Comparison of ENCODE assay signal across 9 cellular contexts in genomic region chr20:33674294-33675126, GRCh38. TPM values are rescaled to one million over a fixed set of nuclear protein-coding genes. Genes with fewer than 3 reads are reported as not detected.
DNase-seq lines count a peak whose midpoint lies in the region; ATAC-seq, FAIRE-seq and TF ChIP-seq lines count a peak whose summit lies in the region.
"Had no signal": no experiment of that assay in that cellular context is flagged by ENCODE, and none has a peak within 500 bp of the region (broad histone marks: within the 10 kb centered on the region; RNA-seq: fewer than 3 reads in every experiment).

Gene NECAB3 (minus strand): TSS chr20:33674428. CDS start chr20:33674352, 76 bp downstream.

- H3K4me3 ChIP-seq in body of pancreas = peak within 1 kb of the TSS; percentile 34 to 35
- peak within 1 kb of the TSS; percentile 51 for H3K4me3 ChIP-seq in iPS DF 6.9 (ENCODE audit: low read length)

- H3K4me1 ChIP-seq in body of pancreas = peaks cover 30% of the 10 kb centered on the region
- peaks cover 5% of the 10 kb centered on the region for H3K4me1 ChIP-seq in iPS DF 6.9 (ENCODE audit: control insufficient read depth, insufficient read depth, low read length)

- 7 to 33% methylated on average over 13 to 65 of the region's 73 CpGs for WGBS in body of pancreas, 2 donors
- no CpG with 5 or more reads among the region's 73 CpGs for WGBS in iPS DF 6.9 (ENCODE audit: insufficient coverage, insufficient read length)

- peak; percentile 95 for TF ChIP-seq POLR2A in H54 (IDR thresholded peaks at IDR 0.05; ENCODE audit: low read depth, low read length)
- TF ChIP-seq POLR2A in body of pancreas (IDR thresholded peaks at IDR 0.05) = peak; percentile 44 to 49 (median 48)

- H3K36me3 Mint-ChIP-seq in T-helper 17 cell (ENCODE audit: low read depth) = no peaks in the 10 kb centered on the region

- H3K27me3 Mint-ChIP-seq in T-helper 17 cell = no peaks in the 10 kb centered on the region

- no peak for TF ChIP-seq CTCF in body of pancreas (IDR thresholded peaks at IDR 0.05)

- ATAC-seq in T-helper 17 cell (peak; percentile 81), body of pancreas (peak; percentile 94), GM19467 (IDR thresholded peaks at IDR 0.05; ENCODE audit: unreplicated experiment) (no peak)

- peak within 1 kb of the TSS; percentile 54 for H3K27ac Mint-ChIP-seq in T-helper 17 cell

- peak; percentile 81 for DNase-seq in EL
- DNase-seq in H54 (ENCODE audit: insufficient read length, low spot score) = peak; percentile 98
- peak; percentile 70 for DNase-seq in NCI-H1105 treated with DMSO at 0.1 percent for 48 hours (lab: John Stamatoyannopoulos, UW)
- peak; percentile 42 to 69 (median 62) for DNase-seq in T-helper 17 cell
- DNase-seq in body of pancreas = peak; percentile 86 to 92 (median 87)
- no peak for DNase-seq in iPS DF 6.9 (ENCODE audit: low read depth, low spot score)
- DNase-seq in renal cortical epithelial cell (ENCODE audit: low read depth) = peak; percentile 16

- H3K4me1 Mint-ChIP-seq in T-helper 17 cell = peaks cover 41% of the 10 kb centered on the region

- intact Hi-C loops in body of pancreas (cut with DNase I) = loop anchor here (5.0 kb wide), 1 partner anchor 212 kb away; no protein-coding TSS in a partner anchor

- H3K9me3 ChIP-seq in T-helper 17 cell (ENCODE audit: control insufficient read depth, low read length, poor library complexity, severe bottlenecking) (no peaks in the 10 kb centered on the region), body of pancreas (no peaks in the 10 kb centered on the region), iPS DF 6.9 (ENCODE audit: control insufficient read depth, insufficient read depth, low read length) (no peaks in the 10 kb centered on the region)

- peak within 1 kb of the TSS; percentile 21 to 75 (median 66) for H3K27ac ChIP-seq in body of pancreas
- H3K27ac ChIP-seq in iPS DF 6.9 (ENCODE audit: low read length) = no peak within 1 kb of the TSS

- H3K36me3 ChIP-seq in body of pancreas (replicated peaks in 1 of 2; ENCODE audit: insufficient read depth in 1 of 2, low read depth in 2 of 2) (no peaks in the 10 kb centered on the region), iPS DF 6.9 (ENCODE audit: control insufficient read depth, insufficient read depth, low read length) (peaks cover 23% of the 10 kb centered on the region)

- H3K27me3 ChIP-seq in body of pancreas = no peaks in the 10 kb centered on the region
- H3K27me3 ChIP-seq in iPS DF 6.9 (ENCODE audit: control insufficient read depth, insufficient read depth, low read length) = no peaks in the 10 kb centered on the region

- peak within 1 kb of the TSS; percentile 94 for H3K4me3 Mint-ChIP-seq in T-helper 17 cell

- FAIRE-seq in H54 (lab: Jason Lieb, UNC) = no peak
- FAIRE-seq: islet of Langerhans had no signal

RNA-seq across cellular contexts. Expression of gene NECAB3, which starts in this region (rescaled TPM):
- total RNA-seq in T-helper 17 cell = 10 to 100 TPM; 10.2 to 12.2 TPM
- total RNA-seq in body of pancreas = 10 to 100 TPM; 41.8 to 92.3 TPM
- total RNA-seq in renal cortical epithelial cell = 18.8 and 29.8 TPM in 2 replicates
